20 cellular contexts compared by ENCODE assay signal in genomic region chr1:58406296-58407071, GRCh38.
"Had no signal": no experiment of that assay in that cellular context is flagged by ENCODE, and none has a peak within 500 bp of the region (broad histone marks: within the 10 kb centered on the region; RNA-seq: fewer than 3 reads in every experiment).

No MANE protein-coding gene starts in this region.

- H3K36me3 Mint-ChIP-seq: stimulated activated effector memory CD8-positive, alpha-beta T cell treated with anti-CD3 and anti-CD28 coated beads, Interleukin-12 subunit alpha, Interleukin-12 subunit beta, amount 100 ng/mL, for 72 hours had no signal

- H3K9me3 ChIP-seq: colonic mucosa, heart left ventricle, mucosa of descending colon, ovary, right atrium auricular region, suprapubic skin, thyroid gland, upper lobe of left lung, uterus had no signal

- H3K9me3 Mint-ChIP-seq: naive thymus-derived CD8-positive, alpha-beta T cell; stimulated activated effector memory CD8-positive, alpha-beta T cell treated with anti-CD3 and anti-CD28 coated beads, Interleukin-12 subunit alpha, Interleukin-12 subunit beta, amount 100 ng/mL, for 72 hours had no signal

- H3K4me3 Mint-ChIP-seq: naive thymus-derived CD8-positive, alpha-beta T cell; stimulated activated effector memory CD8-positive, alpha-beta T cell treated with anti-CD3 and anti-CD28 coated beads, Interleukin-12 subunit alpha, Interleukin-12 subunit beta, amount 100 ng/mL, for 72 hours had no signal

- FAIRE-seq: frontal cortex, small intestine had no signal

- H3K4me1 Mint-ChIP-seq: stimulated activated effector memory CD8-positive, alpha-beta T cell treated with anti-CD3 and anti-CD28 coated beads, Interleukin-12 subunit alpha, Interleukin-12 subunit beta, amount 100 ng/mL, for 72 hours had no signal

- DNase-seq: colonic mucosa; effector CD8-positive, alpha-beta T cell; heart left ventricle; hippocampal formation; kidney glomerular epithelial cell; mucosa of descending colon; naive thymus-derived CD8-positive, alpha-beta T cell; nucleus accumbens; ovary; small intestine; stimulated activated CD4-positive, alpha-beta T cell treated with anti-CD3 and anti-CD28 coated beads, Interleukin-2, amount 100 ng/mL, for 48 hours; stimulated activated CD8-positive, alpha-beta memory T cell treated with anti-CD3 and anti-CD28 coated beads, Interleukin-4, amount 100 ng/mL, for 48 hours; stimulated activated naive CD8-positive, alpha-beta T cell treated with anti-CD3 and anti-CD28 coated beads, Interleukin-15, Interleukin-2, amounts not matched to agents 100 U/mL and 50 U/mL, for 24 hours; thyroid gland; upper lobe of left lung; uterus had no signal

- H3K4me1 ChIP-seq: colonic mucosa, thyroid gland, upper lobe of left lung had no signal

- H3K27ac Mint-ChIP-seq: stimulated activated effector memory CD8-positive, alpha-beta T cell treated with anti-CD3 and anti-CD28 coated beads, Interleukin-12 subunit alpha, Interleukin-12 subunit beta, amount 100 ng/mL, for 72 hours had no signal

- H3K27ac ChIP-seq: colonic mucosa, heart left ventricle, ovary, right atrium auricular region, suprapubic skin, thyroid gland, upper lobe of left lung, uterus had no signal

- H3K4me3 ChIP-seq: colonic mucosa, heart left ventricle, mucosa of descending colon, ovary, right atrium auricular region, suprapubic skin, thyroid gland, upper lobe of left lung, uterus had no signal

- ATAC-seq: heart left ventricle; naive thymus-derived CD8-positive, alpha-beta T cell; stimulated activated effector memory CD8-positive, alpha-beta T cell treated with anti-CD3 and anti-CD28 coated beads, Interleukin-12 subunit alpha, Interleukin-12 subunit beta, amount 100 ng/mL, for 72 hours; stimulated activated naive CD8-positive, alpha-beta T cell treated with anti-CD3 and anti-CD28 coated beads, Interleukin-15, Interleukin-2, amounts not matched to agents 100 U/mL and 50 U/mL, for 24 hours had no signal

- H3K36me3 ChIP-seq: colonic mucosa, heart left ventricle, ovary, right atrium auricular region, suprapubic skin, thyroid gland, upper lobe of left lung, uterus had no signal

- H3K27me3 ChIP-seq: colonic mucosa, heart left ventricle, ovary, right atrium auricular region, suprapubic skin, thyroid gland, upper lobe of left lung, uterus had no signal
